ENCODE assay signal across 13 cellular contexts in the genomic region with DNA sequence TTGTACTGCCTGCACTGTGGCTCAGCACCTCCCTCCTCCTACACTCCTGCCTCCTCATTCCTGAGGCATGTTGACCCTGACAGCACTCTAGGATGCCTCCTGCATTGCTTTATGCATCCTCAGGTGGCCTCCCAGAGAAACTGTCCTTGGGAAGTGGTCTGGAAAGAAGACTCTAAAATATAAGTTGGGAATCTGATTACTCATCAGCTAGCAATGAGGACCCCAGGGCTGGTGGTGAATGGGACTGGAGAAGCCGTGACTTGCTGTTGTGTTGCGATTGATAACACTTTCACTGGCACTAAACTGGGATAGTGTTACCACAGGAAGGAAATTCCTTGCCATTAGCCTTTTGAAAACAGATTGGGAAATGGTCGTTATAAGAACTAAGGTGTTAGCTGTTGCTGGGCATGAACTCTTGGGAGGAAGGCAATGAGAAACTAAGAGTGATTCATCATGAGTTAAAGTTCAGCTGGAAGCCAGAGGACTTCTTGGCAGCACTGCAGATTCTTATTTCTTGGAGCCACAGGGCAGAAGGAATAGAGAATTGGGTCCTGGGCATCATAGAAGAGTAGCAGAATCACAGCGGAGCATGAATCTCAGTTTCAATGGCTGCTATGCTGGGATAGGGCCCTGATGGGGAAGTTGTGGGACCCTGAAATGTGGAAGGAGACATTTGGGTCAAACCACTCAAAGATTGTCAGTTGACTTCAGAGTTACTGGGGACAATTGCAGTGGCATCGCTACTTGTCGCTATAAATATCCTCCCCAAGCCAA. TPM values are rescaled to one million over a fixed set of nuclear protein-coding genes. Genes with fewer than 3 reads are reported as not detected.
A peak's percentile ranks its signal among the peaks of the same experiment; 100 is the strongest.
DNase-seq lines count a peak whose midpoint lies in the region; ATAC-seq, FAIRE-seq and TF ChIP-seq lines count a peak whose summit lies in the region.
"Had no signal": no experiment of that assay in that cellular context is flagged by ENCODE, and none has a peak within 500 bp of the region (broad histone marks: within the 10 kb centered on the region; RNA-seq: fewer than 3 reads in every experiment).

No MANE protein-coding gene starts in this region.

- H3K27ac ChIP-seq in HepG2 (ENCODE audit: extremely low read length, insufficient read depth, low read length) (no peak overlapping the region), right lobe of liver (no peak overlapping the region), Panc1 (ENCODE audit: low read length) (no peak overlapping the region)
- H3K27ac ChIP-seq: tibial nerve, VCaP had no signal

- no peak overlapping the region for H2AFZ ChIP-seq in HepG2 (ENCODE audit: low read length)

- H3K4me1 Mint-ChIP-seq in activated T-helper 1 cell treated with anti-CD3 and anti-CD28 coated beads, Interleukin-12 subunit alpha, Interleukin-12 subunit beta, Interleukin-2, Interleukin-4 antibody, amounts not matched to agents 30 ng/mL and 10 ng/mL and 1 ng/mL, durations not matched to agents 14 hours and 24 hours and 36 hours (ENCODE audit: low read depth): no peaks in the 10 kb centered on the region
- no peaks in the 10 kb centered on the region for H3K4me1 Mint-ChIP-seq in natural killer cell treated with Interleukin-12 subunit alpha and Interleukin-12 subunit beta and Interleukin-15 and Interleukin-18, amount 100 ng/mL, for 72 hours (ENCODE audit: low read depth in 2 of 2)
- H3K4me1 Mint-ChIP-seq: neural crest cell had no signal

- intact Hi-C loops in HepG2 (cut with micrococcal nuclease; ENCODE audit: unreplicated experiment) (no loop called here), right lobe of liver (cut with DNase I) (no loop called here), Panc1 (cut with micrococcal nuclease; ENCODE audit: unreplicated experiment) (no loop called here)
- intact Hi-C loops in activated T-helper 1 cell treated with anti-CD3 and anti-CD28 coated beads, Interleukin-12 subunit alpha, Interleukin-12 subunit beta, Interleukin-2, Interleukin-4 antibody, amounts not matched to agents 30 ng/mL and 10 ng/mL and 1 ng/mL, durations not matched to agents 14 hours and 24 hours and 36 hours (cut with micrococcal nuclease): no loop called here

- H3K27me3 ChIP-seq in HepG2 (ENCODE audit: control insufficient read depth in 1 of 2, insufficient read depth in 2 of 2, low read length in 2 of 2): no peaks in the 10 kb centered on the region; a peak in 1 of 5 replicates
- no peaks in the 10 kb centered on the region for H3K27me3 ChIP-seq in right lobe of liver
- peaks cover under 1% of the 10 kb centered on the region; the same call in 1 of the 2 replicates for H3K27me3 ChIP-seq in Panc1 (ENCODE audit: control insufficient read depth, insufficient read depth, low read length)
- H3K27me3 ChIP-seq in BE2C: no peaks in the 10 kb centered on the region
- H3K27me3 ChIP-seq: tibial nerve had no signal

- H3K27ac Mint-ChIP-seq in activated T-helper 1 cell treated with anti-CD3 and anti-CD28 coated beads, Interleukin-12 subunit alpha, Interleukin-12 subunit beta, Interleukin-2, Interleukin-4 antibody, amounts not matched to agents 30 ng/mL and 10 ng/mL and 1 ng/mL, durations not matched to agents 14 hours and 24 hours and 36 hours: no peak overlapping the region
- H3K27ac Mint-ChIP-seq in natural killer cell treated with Interleukin-12 subunit alpha and Interleukin-12 subunit beta and Interleukin-15 and Interleukin-18, amount 100 ng/mL, for 72 hours: no peak overlapping the region

- no peak; the same call in 2 of the 3 replicates for ATAC-seq in HepG2
- ATAC-seq in right lobe of liver: no peak
- peak; percentile 27; the same call in 1 of the 2 replicates for ATAC-seq in Panc1
- ATAC-seq in natural killer cell treated with Interleukin-12 subunit alpha and Interleukin-12 subunit beta and Interleukin-15 and Interleukin-18, amount 100 ng/mL, for 72 hours: no peak

- TF ChIP-seq EP300 in HepG2 (IDR thresholded peaks at IDR 0.05; ENCODE audit: low read depth in 2 of 2, low read length in 2 of 2) (no peak), HepG2 (CRISPR knock-in tag; IDR thresholded peaks at IDR 0.05; ENCODE audit: borderline replicate concordance) (no peak)

- TF ChIP-seq RAD21 in HepG2 (CRISPR knock-in tag; IDR thresholded peaks at IDR 0.05): no peak

- CTCF ChIA-PET in HepG2 (lab: Yijun Ruan, JAX; ENCODE audit: low intra/inter-chr PET ratio, low total read pairs): no interaction called here
- CTCF ChIA-PET in Panc1 (lab: Charles Lee): no interaction called here

- H3K36me3 Mint-ChIP-seq in activated T-helper 1 cell treated with anti-CD3 and anti-CD28 coated beads, Interleukin-12 subunit alpha, Interleukin-12 subunit beta, Interleukin-2, Interleukin-4 antibody, amounts not matched to agents 30 ng/mL and 10 ng/mL and 1 ng/mL, durations not matched to agents 14 hours and 24 hours and 36 hours (ENCODE audit: low read depth): peaks cover 18% of the 10 kb centered on the region
- no peaks in the 10 kb centered on the region for H3K36me3 Mint-ChIP-seq in natural killer cell treated with Interleukin-12 subunit alpha and Interleukin-12 subunit beta and Interleukin-15 and Interleukin-18, amount 100 ng/mL, for 72 hours

- TF ChIP-seq CTCF in HepG2 (CRISPR knock-in tag; IDR thresholded peaks at IDR 0.05): no peak
- TF ChIP-seq CTCF in right lobe of liver (IDR thresholded peaks at IDR 0.05): no peak
- no peak for TF ChIP-seq CTCF in Panc1 (IDR thresholded peaks at IDR 0.05)
- TF ChIP-seq CTCF in BE2C (IDR thresholded peaks at IDR 0.05; ENCODE audit: low read depth, low read length): no peak

- H3K9me3 ChIP-seq in HepG2 (ENCODE audit: low read length): no peaks in the 10 kb centered on the region
- no peaks in the 10 kb centered on the region for H3K9me3 ChIP-seq in right lobe of liver
- H3K9me3 ChIP-seq in Panc1 (ENCODE audit: control insufficient read depth, insufficient read depth, low read depth, low read length): no peaks in the 10 kb centered on the region
- H3K9me3 ChIP-seq in BE2C: no peaks in the 10 kb centered on the region
- H3K9me3 ChIP-seq: tibial nerve had no signal

- FAIRE-seq in HepG2 (lab: Jason Lieb, UNC): no peak
- FAIRE-seq in urothelium cell line (lab: Jason Lieb, UNC): no peak

- no peak overlapping the region for H3K4me2 ChIP-seq in HepG2 (ENCODE audit: low read depth, low read length)

- H3K79me2 ChIP-seq in HepG2 (ENCODE audit: insufficient read depth, low read length): no peaks in the 10 kb centered on the region

- peaks cover 24% of the 10 kb centered on the region for H3K9me3 Mint-ChIP-seq in activated T-helper 1 cell treated with anti-CD3 and anti-CD28 coated beads, Interleukin-12 subunit alpha, Interleukin-12 subunit beta, Interleukin-2, Interleukin-4 antibody, amounts not matched to agents 30 ng/mL and 10 ng/mL and 1 ng/mL, durations not matched to agents 14 hours and 24 hours and 36 hours
- H3K9me3 Mint-ChIP-seq in natural killer cell treated with Interleukin-12 subunit alpha and Interleukin-12 subunit beta and Interleukin-15 and Interleukin-18, amount 100 ng/mL, for 72 hours: no peaks in the 10 kb centered on the region

- no peak overlapping the region for H3K4me3 ChIP-seq in HepG2 (replicated peaks in 1 of 3; ENCODE audit: insufficient read depth in 1 of 3, low read depth in 2 of 3, low read length in 3 of 3)
- no peak overlapping the region for H3K4me3 ChIP-seq in right lobe of liver
- no peak overlapping the region for H3K4me3 ChIP-seq in Panc1 (ENCODE audit: low read depth in 2 of 2, low read length in 2 of 2)
- H3K4me3 ChIP-seq in BE2C (ENCODE audit: low read depth, low read length): no peak overlapping the region
- H3K4me3 ChIP-seq: tibial nerve had no signal

- H3K36me3 ChIP-seq in HepG2 (replicated peaks in 1 of 2; ENCODE audit: control insufficient read depth in 1 of 2, insufficient read depth in 2 of 2, low read length in 2 of 2): no peaks in the 10 kb centered on the region
- H3K36me3 ChIP-seq in right lobe of liver: no peaks in the 10 kb centered on the region
- no peaks in the 10 kb centered on the region for H3K36me3 ChIP-seq in Panc1 (ENCODE audit: control insufficient read depth, insufficient read depth, low read length)
- H3K36me3 ChIP-seq in BE2C: no peaks in the 10 kb centered on the region
- H3K36me3 ChIP-seq: tibial nerve had no signal

- no peak for TF ChIP-seq POLR2A in HepG2 (IDR thresholded peaks at IDR 0.05; ENCODE audit: insufficient read depth in 1 of 2, low read depth in 2 of 2, low read length in 2 of 2)
- TF ChIP-seq POLR2A in right lobe of liver (IDR thresholded peaks at IDR 0.05): no peak

- WGBS in HepG2 (ENCODE audit: low lambda C conversion rate): 43% methylated on average over 6 of the region's 6 CpGs
- 45% methylated on average over 5 of the region's 6 CpGs for WGBS in right lobe of liver (ENCODE audit: insufficient coverage, low coverage, low lambda C conversion rate, missing lambda C conversion rate)

- peak; percentile 0 for DNase-seq in HepG2 (ENCODE audit: low spot score)
- DNase-seq in right lobe of liver: no peak
- no peak for DNase-seq in Panc1 (ENCODE audit: low read depth, low spot score)
- DNase-seq in fibroblast of peridontal ligament (ENCODE audit: extremely low read depth): peak; percentile 58
- DNase-seq in urothelium cell line (ENCODE audit: low spot score): peak; percentile 43
- no peak for DNase-seq in activated T-helper 1 cell treated with anti-CD3 and anti-CD28 coated beads, Interleukin-12 subunit alpha, Interleukin-12 subunit beta, Interleukin-2, Interleukin-4 antibody, amounts not matched to agents 30 ng/mL and 10 ng/mL and 1 ng/mL, durations not matched to agents 14 hours and 24 hours and 36 hours (ENCODE audit: low spot score)
- DNase-seq in BE2C: no peak
- no peak for DNase-seq in natural killer cell treated with Interleukin-12 subunit alpha and Interleukin-12 subunit beta and Interleukin-15 and Interleukin-18, amount 100 ng/mL, for 72 hours (ENCODE audit: low spot score)

- H4K20me1 ChIP-seq in HepG2 (ENCODE audit: insufficient read depth, low read length): no peaks in the 10 kb centered on the region

- no peak overlapping the region for H3K4me3 Mint-ChIP-seq in activated T-helper 1 cell treated with anti-CD3 and anti-CD28 coated beads, Interleukin-12 subunit alpha, Interleukin-12 subunit beta, Interleukin-2, Interleukin-4 antibody, amounts not matched to agents 30 ng/mL and 10 ng/mL and 1 ng/mL, durations not matched to agents 14 hours and 24 hours and 36 hours
- H3K4me3 Mint-ChIP-seq in natural killer cell treated with Interleukin-12 subunit alpha and Interleukin-12 subunit beta and Interleukin-15 and Interleukin-18, amount 100 ng/mL, for 72 hours: no peak overlapping the region
- H3K4me3 Mint-ChIP-seq: neural crest cell had no signal

- in situ Hi-C loops in HepG2 (cut with HindIII; ENCODE audit: extremely low pct_ligation_motif_present, low pct_unique_long_range_greater_than_20kb): no loop called here
- in situ Hi-C loops in Panc1 (cut with HindIII; ENCODE audit: low pct_unique_long_range_greater_than_20kb, low sequenced_read_pairs): no loop called here

- POLR2A ChIA-PET in HepG2 (lab: Yijun Ruan, JAX) (no interaction called here), Panc1 (lab: Charles Lee) (no interaction called here)

- H3K9ac ChIP-seq in HepG2 (ENCODE audit: insufficient read depth, low read depth, low read length): no peak overlapping the region

- BruUV-seq in HepG2 (replicated peaks; lab: Mats Ljungman, UMichigan) (no TSS peak), Panc1 (replicated peaks; lab: Mats Ljungman, UMichigan) (no TSS peak)

- H3K4me1 ChIP-seq in HepG2 (ENCODE audit: insufficient read depth, low read length) (no peaks in the 10 kb centered on the region), right lobe of liver (no peaks in the 10 kb centered on the region), Panc1 (ENCODE audit: control insufficient read depth, insufficient read depth, low read length) (no peaks in the 10 kb centered on the region), BE2C (no peaks in the 10 kb centered on the region)
- H3K4me1 ChIP-seq: tibial nerve had no signal

- no peaks in the 10 kb centered on the region for H3K27me3 Mint-ChIP-seq in activated T-helper 1 cell treated with anti-CD3 and anti-CD28 coated beads, Interleukin-12 subunit alpha, Interleukin-12 subunit beta, Interleukin-2, Interleukin-4 antibody, amounts not matched to agents 30 ng/mL and 10 ng/mL and 1 ng/mL, durations not matched to agents 14 hours and 24 hours and 36 hours (ENCODE audit: insufficient read depth)
- peaks cover 4 to 18% of the 10 kb centered on the region in 2 donors for H3K27me3 Mint-ChIP-seq in natural killer cell treated with Interleukin-12 subunit alpha and Interleukin-12 subunit beta and Interleukin-15 and Interleukin-18, amount 100 ng/mL, for 72 hours

RNA-seq across cellular contexts. Expression of gene SIRPD, which starts 10.1 kb away (rescaled TPM):
- total RNA-seq in HepG2 (2016; rRNA removed; fragmentation: Illumina TruSeq; extraction: Trizol): not detected in 2 replicates
- not detected in 2 replicates for total RNA-seq in HepG2 (2016; cell fraction: cytosol; rRNA removed; fragmentation: Illumina TruSeq; extraction: Trizol; ENCODE audit: low read depth)
- total RNA-seq in HepG2 (2016; cell fraction: insoluble cytoplasmic fraction; rRNA removed; fragmentation: Illumina TruSeq; extraction: Trizol): not detected in 2 replicates
- not detected in 2 replicates for total RNA-seq in HepG2 (2016; cell fraction: membrane; rRNA removed; fragmentation: Illumina TruSeq; extraction: Trizol)
- total RNA-seq in HepG2 (2016; cell fraction: nucleus; rRNA removed; fragmentation: Illumina TruSeq; extraction: Trizol): not detected in 2 replicates
- not detected in 2 replicates for polyA plus RNA-seq in HepG2 (2011; rRNA removed)
- polyA plus RNA-seq in HepG2 (2011; cell fraction: cytosol; rRNA removed): not detected in 2 replicates
- not detected in 2 replicates for polyA plus RNA-seq in HepG2 (2011; cell fraction: nucleus; rRNA removed)
- polyA plus RNA-seq in HepG2 (2012): not detected in 2 replicates
- not detected in 2 replicates for polyA plus RNA-seq in HepG2 (2016; cell fraction: cytosol; fragmentation: Illumina TruSeq; extraction: Trizol; ENCODE audit: low read depth)
- polyA plus RNA-seq in HepG2 (2016; cell fraction: insoluble cytoplasmic fraction; fragmentation: Illumina TruSeq; extraction: Trizol; ENCODE audit: low read depth): not detected in 2 replicates
- polyA plus RNA-seq in HepG2 (2016; cell fraction: membrane; fragmentation: Illumina TruSeq; extraction: Trizol; ENCODE audit: low read depth): not detected in 2 replicates
- polyA plus RNA-seq in HepG2 (2016; cell fraction: nucleus; fragmentation: Illumina TruSeq; extraction: Trizol; ENCODE audit: insufficient read depth, low read depth): not detected in 2 replicates
- not detected in 2 replicates for polyA minus RNA-seq in HepG2 (2011; rRNA and poly(A)+ RNA removed; ENCODE audit: low replicate concordance)
- polyA minus RNA-seq in HepG2 (2011; cell fraction: cytosol; rRNA and poly(A)+ RNA removed): not detected in 2 replicates
- not detected in 2 replicates for polyA minus RNA-seq in HepG2 (2011; cell fraction: nucleus; rRNA and poly(A)+ RNA removed)
- not detected for total RNA-seq in right lobe of liver
- total RNA-seq in Panc1 (2021; ENCODE audit: unreplicated experiment): not detected
- polyA plus RNA-seq in Panc1 (2012; ENCODE audit: insufficient read length): not detected
- not detected in 2 replicates for total RNA-seq in activated T-helper 1 cell treated with anti-CD3 and anti-CD28 coated beads, Interleukin-12 subunit alpha, Interleukin-12 subunit beta, Interleukin-2, Interleukin-4 antibody, amounts not matched to agents 30 ng/mL and 10 ng/mL and 1 ng/mL, durations not matched to agents 14 hours and 24 hours and 36 hours
- polyA plus RNA-seq in BE2C (2012; ENCODE audit: insufficient read depth, insufficient read length, low read depth): not detected
- total RNA-seq in natural killer cell treated with Interleukin-12 subunit alpha and Interleukin-12 subunit beta and Interleukin-15 and Interleukin-18, amount 100 ng/mL, for 72 hours: not detected
- total RNA-seq: dermis microvascular lymphatic vessel endothelial cell, neural crest cell, tibial nerve had no signal
- polyA plus RNA-seq: AG04450 had no signal

RNA-seq across cellular contexts. Expression of gene SIRPB1, which starts 52.2 kb away (rescaled TPM):
- 0.98 and 1.4 TPM in 2 replicates for total RNA-seq in HepG2 (2016; rRNA removed; fragmentation: Illumina TruSeq; extraction: Trizol)
- 0.51 and 0.71 TPM in 2 replicates for total RNA-seq in HepG2 (2016; cell fraction: cytosol; rRNA removed; fragmentation: Illumina TruSeq; extraction: Trizol; ENCODE audit: low read depth)
- total RNA-seq in HepG2 (2016; cell fraction: insoluble cytoplasmic fraction; rRNA removed; fragmentation: Illumina TruSeq; extraction: Trizol): 0.61 and 0.85 TPM in 2 replicates
- 2.2 and 2.6 TPM in 2 replicates for total RNA-seq in HepG2 (2016; cell fraction: membrane; rRNA removed; fragmentation: Illumina TruSeq; extraction: Trizol)
- 0.40 and 0.69 TPM in 2 replicates for total RNA-seq in HepG2 (2016; cell fraction: nucleus; rRNA removed; fragmentation: Illumina TruSeq; extraction: Trizol)
- 0.41 and 0.46 TPM in 2 replicates for polyA plus RNA-seq in HepG2 (2011; rRNA removed)
- polyA plus RNA-seq in HepG2 (2011; cell fraction: cytosol; rRNA removed): 0.15 and 0.32 TPM in 2 replicates
- 0.52 and 0.58 TPM in 2 replicates for polyA plus RNA-seq in HepG2 (2011; cell fraction: nucleus; rRNA removed)
- 0.28 TPM in 1 of 2 replicates, not detected in the other for polyA plus RNA-seq in HepG2 (2012)
- polyA plus RNA-seq in HepG2 (2016; cell fraction: cytosol; fragmentation: Illumina TruSeq; extraction: Trizol; ENCODE audit: low read depth): 1.4 and 1.6 TPM in 2 replicates
- polyA plus RNA-seq in HepG2 (2016; cell fraction: insoluble cytoplasmic fraction; fragmentation: Illumina TruSeq; extraction: Trizol; ENCODE audit: low read depth): 1.2 and 2.0 TPM in 2 replicates
- 1.9 and 2.1 TPM in 2 replicates for polyA plus RNA-seq in HepG2 (2016; cell fraction: membrane; fragmentation: Illumina TruSeq; extraction: Trizol; ENCODE audit: low read depth)
- polyA plus RNA-seq in HepG2 (2016; cell fraction: nucleus; fragmentation: Illumina TruSeq; extraction: Trizol; ENCODE audit: insufficient read depth, low read depth): 3.3 and 4.5 TPM in 2 replicates
- polyA minus RNA-seq in HepG2 (2011; rRNA and poly(A)+ RNA removed; ENCODE audit: low replicate concordance): 0.09 and 0.12 TPM in 2 replicates
- polyA minus RNA-seq in HepG2 (2011; cell fraction: cytosol; rRNA and poly(A)+ RNA removed): 0.69 and 1.1 TPM in 2 replicates
- polyA minus RNA-seq in HepG2 (2011; cell fraction: nucleus; rRNA and poly(A)+ RNA removed): not detected in 2 replicates
- 1 to 10 TPM in 5 of 6 experiments, under 1 TPM in 1; 0.73 to 5.1 (median 3.9) TPM for total RNA-seq in right lobe of liver
- total RNA-seq in Panc1 (2021; ENCODE audit: unreplicated experiment): 0.72 TPM
- 0.99 TPM for polyA plus RNA-seq in Panc1 (2012; ENCODE audit: insufficient read length)
- total RNA-seq in activated T-helper 1 cell treated with anti-CD3 and anti-CD28 coated beads, Interleukin-12 subunit alpha, Interleukin-12 subunit beta, Interleukin-2, Interleukin-4 antibody, amounts not matched to agents 30 ng/mL and 10 ng/mL and 1 ng/mL, durations not matched to agents 14 hours and 24 hours and 36 hours: 1.6 and 3.3 TPM in 2 replicates
- 1.0 TPM for polyA plus RNA-seq in BE2C (2012; ENCODE audit: insufficient read depth, insufficient read length, low read depth)
- total RNA-seq in natural killer cell treated with Interleukin-12 subunit alpha and Interleukin-12 subunit beta and Interleukin-15 and Interleukin-18, amount 100 ng/mL, for 72 hours: 1 to 10 TPM in 1 of 2 donors, not detected in 1; 2.7 TPM
- polyA plus RNA-seq: AG04450 had no signal

Comparison
In these comparisons a context has a peak if more than half of its experiments do, and no peak if none do; other contexts are left out.
1. DNase-seq: peak in HepG2 (single experiment), fibroblast of peridontal ligament (single experiment) and urothelium cell line (single experiment); none in right lobe of liver (0 of 3), Panc1 (single experiment), activated T-helper 1 cell treated with anti-CD3 and anti-CD28 coated beads, Interleukin-12 subunit alpha, Interleukin-12 subunit beta, Interleukin-2, Interleukin-4 antibody, amounts not matched to agents 30 ng/mL and 10 ng/mL and 1 ng/mL, durations not matched to agents 14 hours and 24 hours and 36 hours (single experiment), BE2C (single experiment) and natural killer cell treated with Interleukin-12 subunit alpha and Interleukin-12 subunit beta and Interleukin-15 and Interleukin-18, amount 100 ng/mL, for 72 hours (single experiment).